In the genomic region with DNA sequence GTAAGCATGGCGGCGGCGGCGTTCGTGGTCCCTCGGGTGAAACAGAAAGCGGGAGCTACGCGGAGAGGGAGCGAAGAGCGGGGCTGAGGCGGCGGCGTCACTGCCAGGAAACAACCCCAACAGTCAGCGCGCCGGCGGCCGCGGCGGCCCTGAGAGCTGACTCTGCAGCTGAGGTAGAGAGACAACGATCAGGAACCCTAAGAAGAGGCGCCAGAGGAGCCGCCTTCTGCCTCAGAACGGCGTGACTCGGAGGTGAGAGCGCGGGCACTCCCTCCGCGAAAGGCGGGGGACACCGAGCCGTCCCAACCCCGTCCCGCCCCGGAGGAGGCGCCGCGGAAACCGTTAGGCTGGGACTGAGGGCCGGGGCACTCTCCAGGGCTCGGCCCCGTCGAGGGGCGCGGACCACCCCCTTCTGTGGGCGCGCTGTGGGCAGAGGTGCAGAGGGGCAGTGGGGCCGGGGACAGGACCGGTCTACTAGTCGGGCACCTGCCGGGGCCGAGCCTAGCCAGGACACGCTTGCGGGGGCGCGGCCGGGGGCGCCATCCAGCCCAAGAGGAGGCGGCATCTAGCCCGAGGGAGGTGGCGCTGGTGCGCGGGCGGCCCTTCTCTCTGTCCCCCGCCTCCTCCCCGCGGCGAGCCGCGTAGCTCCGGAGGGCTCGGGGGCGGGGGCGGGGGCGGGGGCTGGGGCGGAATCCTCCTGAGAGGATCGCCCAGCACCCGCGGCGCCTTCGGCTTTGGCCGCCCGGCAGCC, we compare ENCODE assay signal across 8 cellular contexts. TPM values are rescaled to one million over a fixed set of nuclear protein-coding genes. Genes with fewer than 3 reads are reported as not detected.
DNase-seq lines count a peak whose midpoint lies in the region; ATAC-seq and TF ChIP-seq lines count a peak whose summit lies in the region.

No MANE protein-coding gene starts in this region.

- ATAC-seq in GM19324 (IDR thresholded peaks at IDR 0.05; ENCODE audit: low FRiP score, unreplicated experiment), result peak; percentile 71
- ATAC-seq in HG03457 (IDR thresholded peaks at IDR 0.05; ENCODE audit: unreplicated experiment), result peak; percentile 54

- TF ChIP-seq POLR2A in lower leg skin (IDR thresholded peaks at IDR 0.05), result no peak

- 0 to 1% methylated on average over 26 to 31 of the region's 85 CpGs for WGBS in lower leg skin, 2 donors

- peak overlapping the region; percentile 76 for H3K4me3 ChIP-seq in lower leg skin (ENCODE audit: low read depth, poor library complexity, severe bottlenecking)

- peak overlapping the region; percentile 93 for H3K27ac ChIP-seq in C4-2B

- DNase-seq in NCI-H748 (lab: John Stamatoyannopoulos, UW; ENCODE audit: unreplicated experiment) (peak; percentile 92), dermis blood vessel endothelial cell (peak; percentile 84), lower leg skin (ENCODE audit: low spot score in 2 of 2) (peak; percentile 71 to 95)
- peak; percentile 83 to 87 for DNase-seq in activated CD4-positive, alpha-beta T cell treated with anti-CD3 and anti-CD28 coated beads, Interleukin-2, amount 50 U/mL, for 4 hours
- peak; percentile 87 for DNase-seq in stimulated activated CD4-positive, alpha-beta T cell treated with anti-CD3 and anti-CD28 coated beads, Interleukin-4, amount 100 ng/mL, for 4 hours

- intact Hi-C loops in lower leg skin (cut with DNase I; ENCODE audit: low total_unique reads), result no loop called here

- no peak; the same call in none of the 2 replicates for TF ChIP-seq CTCF in C4-2B (conservative IDR thresholded peaks at IDR 0.05)
- TF ChIP-seq CTCF in lower leg skin (IDR thresholded peaks at IDR 0.05), result no peak

RNA-seq across cellular contexts. Expression of a gene that starts 0.4 kb away (rescaled TPM):
- total RNA-seq in dermis blood vessel endothelial cell (55.3 and 63.9 TPM in 2 replicates), lower leg skin (10 to 100 TPM; 11.4 to 25.5 (median 15.5) TPM)

Comparison
In these comparisons a context has a peak if more than half of its experiments do, and no peak if none do; other contexts are left out.
1. Peak in every context shown above with its lines: DNase-seq, ATAC-seq, H3K4me3 ChIP-seq and H3K27ac ChIP-seq.